Comparison of ENCODE assay signal across 10 cellular contexts in the genomic region with DNA sequence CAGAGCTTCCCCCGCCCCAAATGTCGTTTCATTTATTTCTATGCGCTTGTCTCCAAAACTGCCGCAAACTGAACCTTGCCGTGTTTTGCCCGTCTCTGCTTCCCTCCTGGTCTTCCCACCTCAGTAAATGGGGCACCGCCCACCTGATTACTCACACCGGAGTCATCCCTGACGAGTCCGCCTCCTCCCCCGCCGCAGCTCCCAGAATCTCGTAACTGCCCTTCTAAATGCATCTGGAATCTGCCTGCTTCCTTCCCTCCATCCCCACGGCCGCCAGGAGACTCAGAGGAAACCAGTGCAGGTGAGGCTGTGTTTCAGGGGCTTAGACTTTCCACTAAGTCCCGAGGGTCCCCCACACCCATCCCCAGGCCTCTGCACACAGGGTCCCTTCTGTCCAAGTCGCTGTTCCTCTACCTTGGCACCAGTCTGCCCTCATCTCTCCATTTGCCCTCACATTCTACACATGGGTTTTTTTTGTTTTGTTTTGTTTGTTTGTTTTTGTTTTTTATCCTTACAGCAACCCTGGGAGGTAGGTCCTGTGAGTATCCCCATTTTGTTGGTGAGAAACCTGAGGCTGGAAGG.
DNase-seq lines count a peak whose midpoint lies in the region; ATAC-seq and TF ChIP-seq lines count a peak whose summit lies in the region.
"Had no signal": no experiment of that assay in that cellular context is flagged by ENCODE, and none has a peak within 500 bp of the region (broad histone marks: within the 10 kb centered on the region; RNA-seq: fewer than 3 reads in every experiment).

No MANE protein-coding gene starts in this region.

- H3K9me3 Mint-ChIP-seq in activated CD4-positive, alpha-beta T cell treated with anti-CD3 and anti-CD28 coated beads for 36 hours (ENCODE audit: low read depth): peaks cover 7% of the 10 kb centered on the region
- H3K9me3 Mint-ChIP-seq: activated B cell treated with CpG ODN at 0.5 μM for 24 hours had no signal

- no peaks in the 10 kb centered on the region for H3K9me3 ChIP-seq in thyroid gland

- CTCF ChIA-PET in activated CD4-positive, alpha-beta T cell treated with anti-CD3 and anti-CD28 coated beads for 36 hours (lab: Charles Lee): no interaction called here

- H3K27me3 ChIP-seq in thyroid gland: no peaks in the 10 kb centered on the region

- H3K4me1 Mint-ChIP-seq in activated CD4-positive, alpha-beta T cell treated with anti-CD3 and anti-CD28 coated beads for 36 hours: peaks cover 7% of the 10 kb centered on the region
- H3K4me1 Mint-ChIP-seq: activated B cell treated with CpG ODN at 0.5 μM for 24 hours had no signal

- ATAC-seq in activated CD4-positive, alpha-beta T cell treated with anti-CD3 and anti-CD28 coated beads for 36 hours: no peak
- ATAC-seq in GM18861 (IDR thresholded peaks at IDR 0.05; ENCODE audit: unreplicated experiment): no peak

- DNase-seq in activated CD4-positive, alpha-beta T cell treated with anti-CD3 and anti-CD28 coated beads for 36 hours: peak; percentile 55
- no peak for DNase-seq in activated CD4-positive, alpha-beta T cell treated with anti-CD3 and anti-CD28 coated beads for 1 hour
- DNase-seq in NCI-H226 (peak; percentile 74), epithelial cell of esophagus (ENCODE audit: low read depth) (peak; percentile 93), posterior cingulate gyrus (peak in 8 of 10 donors; percentile 49 to 95 (median 72)), hippocampal formation (lab: John Stamatoyannopoulos, UW) (no peak), thyroid gland (no peak)
- DNase-seq: activated B cell treated with CpG ODN at 0.5 μM for 24 hours, NCI-H446 treated with DMSO at 0.1 percent for 48 hours had no signal

- H3K4me3 Mint-ChIP-seq in activated CD4-positive, alpha-beta T cell treated with anti-CD3 and anti-CD28 coated beads for 36 hours: no peak overlapping the region
- H3K4me3 Mint-ChIP-seq: activated B cell treated with CpG ODN at 0.5 μM for 24 hours had no signal

- TF ChIP-seq CTCF in epithelial cell of esophagus (IDR thresholded peaks at IDR 0.05; ENCODE audit: insufficient read depth, low read depth, low read length, missing control alignments) (no peak), thyroid gland (IDR thresholded peaks at IDR 0.05) (no peak)

- POLR2A ChIA-PET in activated CD4-positive, alpha-beta T cell treated with anti-CD3 and anti-CD28 coated beads for 36 hours (lab: Charles Lee): no interaction called here

- 29 to 44% methylated on average over 17 of the region's 17 CpGs for WGBS in thyroid gland, 2 donors

- H3K36me3 Mint-ChIP-seq in activated CD4-positive, alpha-beta T cell treated with anti-CD3 and anti-CD28 coated beads for 36 hours (ENCODE audit: low read depth): no peaks in the 10 kb centered on the region

- no peak overlapping the region for H3K27ac ChIP-seq in thyroid gland

- no peak overlapping the region for H3K27ac Mint-ChIP-seq in activated CD4-positive, alpha-beta T cell treated with anti-CD3 and anti-CD28 coated beads for 36 hours
- H3K27ac Mint-ChIP-seq: activated B cell treated with CpG ODN at 0.5 μM for 24 hours had no signal

- no peak for TF ChIP-seq POLR2A in thyroid gland (IDR thresholded peaks at IDR 0.05)

- H3K4me3 ChIP-seq in epithelial cell of esophagus (ENCODE audit: low read length) (no peak overlapping the region), thyroid gland (replicated peaks in 1 of 3) (no peak overlapping the region)

- H3K4me1 ChIP-seq in thyroid gland: no peaks in the 10 kb centered on the region

- intact Hi-C loops in activated CD4-positive, alpha-beta T cell treated with anti-CD3 and anti-CD28 coated beads for 36 hours (cut with DNase I, micrococcal nuclease): no loop called here
- intact Hi-C loops in posterior cingulate gyrus (cut with DNase I): no loop called here
- intact Hi-C loops in thyroid gland (cut with DNase I): no loop called here

- H3K27me3 Mint-ChIP-seq in activated CD4-positive, alpha-beta T cell treated with anti-CD3 and anti-CD28 coated beads for 36 hours: peaks cover 42% of the 10 kb centered on the region

- H3K36me3 ChIP-seq in thyroid gland: no peaks in the 10 kb centered on the region

Comparison
In these comparisons a context has a peak if more than half of its experiments do, and no peak if none do; other contexts are left out.
1. DNase-seq: peak in activated CD4-positive, alpha-beta T cell treated with anti-CD3 and anti-CD28 coated beads for 36 hours (single experiment), NCI-H226 (single experiment), epithelial cell of esophagus (single experiment) and posterior cingulate gyrus (8 of 10); none in activated CD4-positive, alpha-beta T cell treated with anti-CD3 and anti-CD28 coated beads for 1 hour (single experiment), hippocampal formation (0 of 2) and thyroid gland (0 of 2).